ENCODE assay signal across 8 cellular contexts in the genomic region with DNA sequence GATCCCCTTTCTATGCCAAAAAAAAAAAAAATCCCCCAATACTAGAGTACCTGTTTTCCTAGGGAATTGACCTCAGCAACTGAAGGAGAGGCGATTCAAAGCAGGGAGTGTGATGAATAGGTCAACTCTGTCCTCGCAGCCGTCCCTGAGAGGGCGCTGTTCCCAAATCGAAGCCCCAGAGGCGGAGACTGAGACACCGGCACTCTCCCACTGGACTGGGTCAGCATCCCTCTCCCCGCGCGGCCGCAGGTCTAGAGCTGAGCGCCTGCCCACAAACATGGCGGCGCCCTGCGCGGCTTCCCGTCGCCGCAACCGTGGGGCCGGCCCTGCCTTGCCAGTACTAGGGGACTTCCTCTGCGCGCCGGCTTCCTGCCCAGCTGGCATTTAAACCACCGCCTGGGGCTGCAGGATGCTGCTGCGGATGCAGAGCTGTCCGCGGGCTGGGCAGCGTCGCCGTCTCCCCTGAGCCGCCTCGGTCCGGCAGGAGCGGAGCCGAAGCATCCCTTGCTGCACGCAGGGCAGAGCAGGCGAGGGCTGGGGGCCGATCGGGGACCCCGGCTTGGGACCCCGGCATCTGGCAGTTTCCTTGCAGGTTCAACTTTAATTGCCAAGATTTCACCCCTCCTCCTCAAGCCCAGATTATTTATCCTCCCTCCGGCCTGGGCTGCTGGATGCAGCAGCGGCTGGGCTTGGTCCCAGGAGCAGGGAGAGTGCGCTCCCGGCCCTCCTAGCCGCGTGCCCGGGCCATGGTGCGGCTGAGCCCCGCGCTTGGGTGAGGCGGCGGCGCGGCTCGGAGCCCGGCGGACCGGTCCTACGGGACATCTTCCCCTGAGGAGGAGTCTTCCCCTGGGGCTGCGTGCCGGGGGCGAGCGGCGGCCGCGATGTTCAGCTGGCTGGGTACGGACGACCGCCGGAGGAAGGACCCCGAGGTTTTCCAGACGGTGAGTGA. TPM values are rescaled to one million over a fixed set of nuclear protein-coding genes. Genes with fewer than 3 reads are reported as not detected.
A peak's percentile ranks its signal among the peaks of the same experiment; 100 is the strongest.
DNase-seq lines count a peak whose midpoint lies in the region; ATAC-seq and TF ChIP-seq lines count a peak whose summit lies in the region.

Gene EHD3, plus strand, starts transcription at position 412 of the 949 bp plus-strand sequence. Its CDS starts 470 bp downstream, at position 882.

- H3K27ac ChIP-seq in RWPE2 (ENCODE audit: poor library complexity, severe bottlenecking), result no peak within 1 kb of the TSS
- H3K27ac ChIP-seq in gastroesophageal sphincter, result peak within 1 kb of the TSS in 3 of 4 donors; percentile 29 to 70 (median 70)
- no peak within 1 kb of the TSS for H3K27ac ChIP-seq in neutrophil
- H3K27ac ChIP-seq in substantia nigra (ENCODE audit: low read depth, low read length, poor library complexity, severe bottlenecking), result peak within 1 kb of the TSS; percentile 74

- WGBS in gastroesophageal sphincter (ENCODE audit: low coverage in 1 of 2), 2 donors, result 0% methylated on average over 6 of the region's 74 CpGs; no CpG with 5 or more reads in 1 of the 2 donors

- H3K9me3 ChIP-seq in RWPE2 (ENCODE audit: severe bottlenecking) (no peaks in the 10 kb centered on the region), gastroesophageal sphincter (no peaks in the 10 kb centered on the region), neutrophil (no peaks in the 10 kb centered on the region)

- peak; percentile 94 for ATAC-seq in GM21576 (IDR thresholded peaks at IDR 0.05; ENCODE audit: unreplicated experiment)
- ATAC-seq in RWPE2 (ENCODE audit: low read depth), result peak; percentile 98
- ATAC-seq in gastroesophageal sphincter, result peak; percentile 95

- H3K27me3 ChIP-seq in RWPE2 (ENCODE audit: insufficient read depth, poor library complexity, severe bottlenecking), result no peaks in the 10 kb centered on the region
- H3K27me3 ChIP-seq in gastroesophageal sphincter, result no peaks in the 10 kb centered on the region
- H3K27me3 ChIP-seq in neutrophil, result peaks cover 17% of the 10 kb centered on the region

- peak within 1 kb of the TSS; percentile 59 for H3K4me3 ChIP-seq in Jurkat, Clone E6-1 (ENCODE audit: low read length)
- H3K4me3 ChIP-seq in RWPE2 (ENCODE audit: severe bottlenecking), result peak within 1 kb of the TSS; percentile 37
- H3K4me3 ChIP-seq in gastroesophageal sphincter, result peak within 1 kb of the TSS; percentile 41 to 74
- peak within 1 kb of the TSS; percentile 46 to 67 for H3K4me3 ChIP-seq in neutrophil (ENCODE audit: low read depth in 1 of 2, low read length in 1 of 2)

- no peak for TF ChIP-seq EP300 in gastroesophageal sphincter (IDR thresholded peaks at IDR 0.05)

- H3K36me3 ChIP-seq in RWPE2 (ENCODE audit: low read depth), result no peaks in the 10 kb centered on the region
- H3K36me3 ChIP-seq in gastroesophageal sphincter, result no peaks in the 10 kb centered on the region
- no peaks in the 10 kb centered on the region for H3K36me3 ChIP-seq in neutrophil

- peak; percentile 91 for DNase-seq in DMS 273 treated with DMSO at 0.1 percent for 48 hours (lab: John Stamatoyannopoulos, UW)
- peak; percentile 39 for DNase-seq in Jurkat, Clone E6-1 (ENCODE audit: low read depth, low spot score)
- peak; percentile 89 for DNase-seq in RWPE2 (ENCODE audit: low spot score)
- DNase-seq in activated naive CD4-positive, alpha-beta T cell treated with Interleukin-2 at 50 U/mL for 16 hours, result peak; percentile 82
- peak; percentile 48 to 95 (median 86) for DNase-seq in substantia nigra (lab: John Stamatoyannopoulos, UW)

- TF ChIP-seq CTCF in RWPE2 (IDR thresholded peaks at IDR 0.05; ENCODE audit: poor library complexity, severe bottlenecking) (peak; percentile 73), gastroesophageal sphincter (IDR thresholded peaks at IDR 0.05) (peak in 3 of 4 experiments; percentile 37 to 68 (median 42)), neutrophil (IDR thresholded peaks at IDR 0.05) (no peak)

- H3K4me1 ChIP-seq in RWPE2 (ENCODE audit: insufficient read depth, poor library complexity, severe bottlenecking) (peaks cover 5% of the 10 kb centered on the region), gastroesophageal sphincter (peaks cover 0 to 26% (median 4%) of the 10 kb centered on the region in 3 donors), neutrophil (ENCODE audit: control insufficient read depth in 1 of 2, insufficient read depth in 1 of 2, low read depth in 1 of 2, low read length in 1 of 2) (peaks cover 5 to 15% of the 10 kb centered on the region in 2 experiments)

- TF ChIP-seq POLR2A in gastroesophageal sphincter (IDR thresholded peaks at IDR 0.05), result no peak

RNA-seq across cellular contexts. Expression of gene EHD3, which starts in this region (rescaled TPM):
- 0.43 TPM for polyA plus RNA-seq in Jurkat, Clone E6-1 (2012; ENCODE audit: insufficient read depth, insufficient read length)
- 1 to 10 TPM; 3.8 to 8.4 (median 4.9) TPM for total RNA-seq in gastroesophageal sphincter

Comparison
In these comparisons a context has a peak if more than half of its experiments do, and no peak if none do; other contexts are left out.
1. DNase-seq: peak in every context shown above with its lines; median percentile 91 in DMS 273 treated with DMSO at 0.1 percent for 48 hours; 89 in RWPE2; 86 in substantia nigra; 82 in activated naive CD4-positive, alpha-beta T cell treated with Interleukin-2 at 50 U/mL for 16 hours; 39 in Jurkat, Clone E6-1.
2. H3K27ac ChIP-seq: peak in gastroesophageal sphincter (3 of 4) and substantia nigra (single experiment); none in RWPE2 (single experiment) and neutrophil (single experiment).
3. Peak in every context shown above with its lines, with median percentiles within 50 percentile points of each other: ATAC-seq and H3K4me3 ChIP-seq.